In genomic region chr18:49046125-49046524, GRCh38 we compare ENCODE assay signal across 2 cellular contexts.
A peak's percentile ranks its signal among the peaks of the same experiment; 100 is the strongest.
TF ChIP-seq lines count a peak whose summit lies in the region.

No MANE protein-coding gene starts in this region.

TF ChIP-seq in HepG2, 621 proteins besides CTCF, POLR2A, EP300 and RAD21 (continued from another document):
- TF ChIP-seq ZNF646 (CRISPR knock-in tag; IDR thresholded peaks at IDR 0.05) (peak; percentile 62; the same call in 1 of the 2 replicates), MXD4 (CRISPR knock-in tag; IDR thresholded peaks at IDR 0.05) (no peak), NFKBIZ (CRISPR knock-in tag; IDR thresholded peaks at IDR 0.05) (no peak), ARID4A (CRISPR knock-in tag; IDR thresholded peaks at IDR 0.05; ENCODE audit: borderline replicate concordance) (no peak), ZNF772 (CRISPR knock-in tag; IDR thresholded peaks at IDR 0.05) (no peak), MXI1 (IDR thresholded peaks at IDR 0.05; ENCODE audit: borderline replicate concordance, low read depth, low read length) (no peak)

TF ChIP-seq in WTC11, 78 proteins besides CTCF, POLR2A, EP300 and RAD21 (continued from another document):
- no peak for TF ChIP-seq ZNF263 (CRISPR knock-in tag; IDR thresholded peaks at IDR 0.05; ENCODE audit: low read depth)
